ENCODE assay signal across 9 cellular contexts in the genomic region with DNA sequence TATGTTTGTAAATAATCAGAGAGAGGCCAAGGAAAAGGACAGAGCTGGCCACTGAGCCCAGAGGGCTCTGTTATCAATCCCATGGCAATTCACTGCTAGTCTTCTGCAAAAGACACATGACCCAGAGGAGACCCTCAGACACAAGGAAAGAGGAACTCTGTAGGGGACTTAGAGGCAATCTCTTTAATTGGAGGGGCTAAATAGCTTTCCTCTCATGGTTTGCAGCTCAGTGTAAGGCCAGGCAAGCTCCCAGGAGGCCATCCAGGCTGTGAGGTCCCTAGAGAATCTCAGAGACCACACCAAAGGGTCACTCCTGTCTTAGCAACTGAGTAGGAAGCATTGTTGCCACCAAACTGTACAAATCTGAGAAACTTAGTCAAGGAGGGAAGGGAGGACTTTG. TPM values are rescaled to one million over a fixed set of nuclear protein-coding genes. Genes with fewer than 3 reads are reported as not detected.
DNase-seq lines count a peak whose midpoint lies in the region; ATAC-seq lines count a peak whose summit lies in the region.
"Had no signal": no experiment of that assay in that cellular context is flagged by ENCODE, and none has a peak within 500 bp of the region (broad histone marks: within the 10 kb centered on the region; RNA-seq: fewer than 3 reads in every experiment).

No MANE protein-coding gene starts in this region.

- peak overlapping the region; percentile 92 to 99 (median 97) for H3K27ac Mint-ChIP-seq in IgD-negative memory B cell

- H3K4me3 ChIP-seq in GM08714 (ENCODE audit: low read length): peak overlapping the region; percentile 40; the same call in 1 of the 2 replicates
- peak overlapping the region in 1 of 2 donors; percentile 15 for H3K4me3 ChIP-seq in esophagus (ENCODE audit: low read depth in 1 of 2, low read length in 2 of 2)
- peak overlapping the region; percentile 40 for H3K4me3 ChIP-seq in rectal smooth muscle tissue (ENCODE audit: low read length)

- H3K9me3 ChIP-seq in esophagus (ENCODE audit: control insufficient read depth in 2 of 2, insufficient read depth in 1 of 2, low read depth in 1 of 2, low read length in 1 of 2): no peaks in the 10 kb centered on the region

- no peaks in the 10 kb centered on the region for H3K27me3 Mint-ChIP-seq in IgD-negative memory B cell

- H3K4me1 Mint-ChIP-seq in IgD-negative memory B cell: peaks cover 37 to 56% (median 44%) of the 10 kb centered on the region in 3 donors

- ATAC-seq in HG02588 (IDR thresholded peaks at IDR 0.05; ENCODE audit: unreplicated experiment): no peak

- H3K27ac ChIP-seq in esophagus (ENCODE audit: low read depth in 2 of 2, low read length in 1 of 2): peak overlapping the region; percentile 65 to 72
- peak overlapping the region; percentile 50 for H3K27ac ChIP-seq in rectal smooth muscle tissue (ENCODE audit: low read depth, low read length)

- peaks cover 0 to 3% of the 10 kb centered on the region in 2 donors for H3K4me1 ChIP-seq in esophagus (ENCODE audit: control insufficient read depth in 2 of 2, insufficient read depth in 2 of 2, low read length in 1 of 2)
- peaks cover 4% of the 10 kb centered on the region for H3K4me1 ChIP-seq in rectal smooth muscle tissue (ENCODE audit: control insufficient read depth, insufficient read depth, low read length)

- H3K27me3 ChIP-seq in esophagus (ENCODE audit: control insufficient read depth in 1 of 2, insufficient read depth in 2 of 2, low read length in 2 of 2): no peaks in the 10 kb centered on the region
- no peaks in the 10 kb centered on the region for H3K27me3 ChIP-seq in rectal smooth muscle tissue (ENCODE audit: control insufficient read depth, insufficient read depth, low read length)

- DNase-seq in NCI-H1930 (lab: John Stamatoyannopoulos, UW): no peak
- no peak for DNase-seq in NCI-H510A treated with DMSO at 0.1 percent for 48 hours (lab: John Stamatoyannopoulos, UW)
- no peak for DNase-seq in NCI-H1105 (lab: John Stamatoyannopoulos, UW)

- H3K9me3 Mint-ChIP-seq in IgD-negative memory B cell: no peaks in the 10 kb centered on the region

- peak overlapping the region; percentile 44 to 90 (median 74) for H3K4me3 Mint-ChIP-seq in IgD-negative memory B cell

- H3K36me3 ChIP-seq in esophagus (ENCODE audit: control insufficient read depth in 2 of 2, insufficient read depth in 2 of 2, low read length in 1 of 2): no peaks in the 10 kb centered on the region
- no peaks in the 10 kb centered on the region for H3K36me3 ChIP-seq in rectal smooth muscle tissue (ENCODE audit: control insufficient read depth, insufficient read depth, low read length)

- H3K9ac ChIP-seq in rectal smooth muscle tissue (ENCODE audit: low read length): no peak overlapping the region

- no peaks in the 10 kb centered on the region for H3K36me3 Mint-ChIP-seq in IgD-negative memory B cell

RNA-seq across cellular contexts. Expression of a gene that starts 10.0 kb away (rescaled TPM):
- 363 TPM for polyA plus RNA-seq in IgD-negative memory B cell
- polyA plus RNA-seq in esophagus: 1 to 10 TPM in 1 of 2 donors, under 1 TPM in 1; 0.49 to 1.5 TPM

RNA-seq across cellular contexts. Expression of a gene that starts 51.0 kb away (rescaled TPM):
- polyA plus RNA-seq in IgD-negative memory B cell: 110 TPM
- 10 to 100 TPM; 86.9 to 97.6 TPM for polyA plus RNA-seq in esophagus

RNA-seq across cellular contexts. Expression of a gene that starts 54.1 kb away (rescaled TPM):
- polyA plus RNA-seq in IgD-negative memory B cell: 2,568 TPM
- 10 to 100 TPM in 1 of 2 donors, 1 to 10 TPM in 1; 7.8 to 27.2 TPM for polyA plus RNA-seq in esophagus
- polyA plus RNA-seq: neural cell had no signal

RNA-seq across cellular contexts. Expression of a gene that starts 56.4 kb away (rescaled TPM):
- 2,247 TPM for polyA plus RNA-seq in IgD-negative memory B cell
- polyA plus RNA-seq in esophagus: 10 to 100 TPM in 1 of 2 donors, 1 to 10 TPM in 1; 8.7 to 39.1 TPM

Comparison
In these comparisons a context has a peak if more than half of its experiments do, and no peak if none do; other contexts are left out.
1. RNA of a gene that starts 10.0 kb away (polyA plus RNA-seq): 363 TPM in IgD-negative memory B cell (single experiment); 0.49 to 1.5 TPM in esophagus; every median in the first group is over 100 times any median in the second.
2. RNA of a gene that starts 54.1 kb away (polyA plus RNA-seq): 2,568 TPM in IgD-negative memory B cell (single experiment); 7.8 to 27.2 TPM in esophagus; every median in the first group is over 10 times any median in the second.